ENCODE assay signal across 1 cellular context in genomic region chr1:184753608-184754478, GRCh38.
TF ChIP-seq lines count a peak whose summit lies in the region.

No MANE protein-coding gene starts in this region.

TF ChIP-seq in GM23338, 12 proteins besides CTCF, POLR2A, EP300 and RAD21 (continued from another document):
- TF ChIP-seq, protein P1, sequence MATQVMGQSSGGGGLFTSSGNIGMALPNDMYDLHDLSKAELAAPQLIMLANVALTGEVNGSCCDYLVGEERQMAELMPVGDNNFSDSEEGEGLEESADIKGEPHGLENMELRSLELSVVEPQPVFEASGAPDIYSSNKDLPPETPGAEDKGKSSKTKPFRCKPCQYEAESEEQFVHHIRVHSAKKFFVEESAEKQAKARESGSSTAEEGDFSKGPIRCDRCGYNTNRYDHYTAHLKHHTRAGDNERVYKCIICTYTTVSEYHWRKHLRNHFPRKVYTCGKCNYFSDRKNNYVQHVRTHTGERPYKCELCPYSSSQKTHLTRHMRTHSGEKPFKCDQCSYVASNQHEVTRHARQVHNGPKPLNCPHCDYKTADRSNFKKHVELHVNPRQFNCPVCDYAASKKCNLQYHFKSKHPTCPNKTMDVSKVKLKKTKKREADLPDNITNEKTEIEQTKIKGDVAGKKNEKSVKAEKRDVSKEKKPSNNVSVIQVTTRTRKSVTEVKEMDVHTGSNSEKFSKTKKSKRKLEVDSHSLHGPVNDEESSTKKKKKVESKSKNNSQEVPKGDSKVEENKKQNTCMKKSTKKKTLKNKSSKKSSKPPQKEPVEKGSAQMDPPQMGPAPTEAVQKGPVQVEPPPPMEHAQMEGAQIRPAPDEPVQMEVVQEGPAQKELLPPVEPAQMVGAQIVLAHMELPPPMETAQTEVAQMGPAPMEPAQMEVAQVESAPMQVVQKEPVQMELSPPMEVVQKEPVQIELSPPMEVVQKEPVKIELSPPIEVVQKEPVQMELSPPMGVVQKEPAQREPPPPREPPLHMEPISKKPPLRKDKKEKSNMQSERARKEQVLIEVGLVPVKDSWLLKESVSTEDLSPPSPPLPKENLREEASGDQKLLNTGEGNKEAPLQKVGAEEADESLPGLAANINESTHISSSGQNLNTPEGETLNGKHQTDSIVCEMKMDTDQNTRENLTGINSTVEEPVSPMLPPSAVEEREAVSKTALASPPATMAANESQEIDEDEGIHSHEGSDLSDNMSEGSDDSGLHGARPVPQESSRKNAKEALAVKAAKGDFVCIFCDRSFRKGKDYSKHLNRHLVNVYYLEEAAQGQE (IDR thresholded peaks at IDR 0.05; ENCODE audit: unreplicated experiment): no peak
- TF ChIP-seq POLR2AphosphoS5 (IDR thresholded peaks at IDR 0.05; ENCODE audit: low read depth) (no peak), NANOG (IDR thresholded peaks at IDR 0.05; ENCODE audit: borderline replicate concordance) (no peak)
TF ChIP-seq in GM23338: peak in this region for 0.
